Comparison of ENCODE assay signal across 21 cellular contexts in genomic region chr10:33279791-33280190, GRCh38. TPM values are rescaled to one million over a fixed set of nuclear protein-coding genes. Genes with fewer than 3 reads are reported as not detected.
DNase-seq lines count a peak whose midpoint lies in the region; ATAC-seq and TF ChIP-seq lines count a peak whose summit lies in the region.
"Had no signal": no experiment of that assay in that cellular context is flagged by ENCODE, and none has a peak within 500 bp of the region (broad histone marks: within the 10 kb centered on the region; RNA-seq: fewer than 3 reads in every experiment).

No MANE protein-coding gene starts in this region.

- H3K4me3 ChIP-seq in heart right ventricle (no peak overlapping the region), cardiac fibroblast (replicated peaks in 1 of 2; ENCODE audit: low read depth in 2 of 2, low read length in 2 of 2) (no peak overlapping the region), thoracic aorta (no peak overlapping the region)
- H3K4me3 ChIP-seq: upper lobe of right lung had no signal

- intact Hi-C loops in heart right ventricle (cut with DNase I) = loop anchor here in 2 of 10 donors (5.0 to 10.0 kb wide), 2 partner anchors 38 to 85 kb away; no protein-coding TSS in a partner anchor
- intact Hi-C loops in Right ventricle myocardium superior (cut with DNase I) = no loop called here
- intact Hi-C loops in left ventricle myocardium superior (cut with micrococcal nuclease) = no loop called here

- H3K36me3 ChIP-seq in heart right ventricle (peaks cover 0 to 58% (median 0%) of the 10 kb centered on the region in 9 donors), thoracic aorta (no peaks in the 10 kb centered on the region)
- H3K36me3 ChIP-seq: upper lobe of right lung had no signal

- DNase-seq in heart right ventricle (no peak), Right ventricle myocardium superior (no peak), cardiac fibroblast (ENCODE audit: low read depth in 2 of 2) (peak; percentile 50 to 79), left ventricle myocardium superior (no peak), thoracic aorta (ENCODE audit: low spot score) (no peak), RPMI8226 (no peak), middle frontal gyrus (ENCODE audit: extremely low spot score, low spot score) (no peak), SHP77 treated with DMSO at 0.1 percent for 48 hours (lab: John Stamatoyannopoulos, UW) (no peak)
- DNase-seq: activated CD4-positive, alpha-beta T cell treated with anti-CD3 and anti-CD28 coated beads for 4 hours; activated naive CD4-positive, alpha-beta T cell; activated T-cell treated with anti-CD3 and anti-CD28 coated beads, Interleukin-2, amount 50 U/mL, for 4 hours; amygdala; HCEC 1CT; KG1; kidney glomerular epithelial cell; MV-4-11; NCI-H1694; NCI-H69; occipital lobe; stimulated activated CD8-positive, alpha-beta memory T cell treated with anti-CD3 and anti-CD28 coated beads, Interleukin-4, amount 100 ng/mL, for 48 hours; upper lobe of right lung had no signal

- no peak for TF ChIP-seq CTCF in heart right ventricle (IDR thresholded peaks at IDR 0.05)
- no peak for TF ChIP-seq CTCF in cardiac fibroblast (IDR thresholded peaks at IDR 0.05; ENCODE audit: low read depth, low read length)
- TF ChIP-seq CTCF in thoracic aorta (IDR thresholded peaks at IDR 0.05) = no peak

- H3K27ac ChIP-seq in heart right ventricle (peak overlapping the region in 6 of 10 donors; percentile 7 to 99 (median 60)), thoracic aorta (no peak overlapping the region)
- H3K27ac ChIP-seq: upper lobe of right lung had no signal

- ATAC-seq in heart right ventricle = peak in 2 of 8 donors; percentile 13 to 21
- ATAC-seq in Right ventricle myocardium superior (ENCODE audit: poor library complexity) = no peak
- ATAC-seq in left ventricle myocardium superior = peak; percentile 8
- peak; percentile 15 for ATAC-seq in thoracic aorta (ENCODE audit: insufficient number of reproducible peaks, low FRiP score, low read depth)
- ATAC-seq: activated T-cell treated with anti-CD3 and anti-CD28 coated beads, Interleukin-2, amount 50 U/mL, for 4 hours; upper lobe of right lung had no signal

- no peaks in the 10 kb centered on the region for H3K9me3 ChIP-seq in heart right ventricle
- H3K9me3 ChIP-seq in thoracic aorta = no peaks in the 10 kb centered on the region
- H3K9me3 ChIP-seq: upper lobe of right lung had no signal

- H3K27me3 ChIP-seq in heart right ventricle (no peaks in the 10 kb centered on the region), thoracic aorta (replicated peaks; ENCODE audit: insufficient read depth) (no peaks in the 10 kb centered on the region)
- H3K27me3 ChIP-seq: upper lobe of right lung had no signal

- peaks cover 13 to 98% (median 75%) of the 10 kb centered on the region in 9 donors for H3K4me1 ChIP-seq in heart right ventricle
- peaks cover 12 to 38% of the 10 kb centered on the region in 2 donors for H3K4me1 ChIP-seq in thoracic aorta (ENCODE audit: control insufficient read depth in 1 of 2, low read depth in 2 of 2)

- WGBS in heart right ventricle, 2 donors = 27 to 37% methylated on average over 3 of the region's 3 CpGs

RNA-seq across cellular contexts. Expression of gene NRP1, which starts 54.7 kb away (rescaled TPM):
- total RNA-seq in heart right ventricle = 100 to 1,000 TPM; 132 to 229 (median 167) TPM
- polyA plus RNA-seq in heart right ventricle = 10 to 100 TPM; 45.3 to 56.0 TPM
- total RNA-seq in Right ventricle myocardium superior = 159 TPM
- 175 TPM for total RNA-seq in left ventricle myocardium superior
- total RNA-seq in thoracic aorta = 100 to 1,000 TPM in 1 of 2 donors, 10 to 100 TPM in 1; 66.9 to 117 TPM

Comparison
In these comparisons a context has a peak if more than half of its experiments do, and no peak if none do; other contexts are left out.
1. DNase-seq: peak in cardiac fibroblast (2 of 2); none in heart right ventricle (0 of 2), Right ventricle myocardium superior (single experiment), left ventricle myocardium superior (single experiment), thoracic aorta (single experiment), RPMI8226 (single experiment), middle frontal gyrus (single experiment) and SHP77 treated with DMSO at 0.1 percent for 48 hours (single experiment).
2. H3K27ac ChIP-seq: peak in heart right ventricle (6 of 10); none in thoracic aorta (0 of 2).